8 cellular contexts compared by ENCODE assay signal in genomic region chr1:32872189-32872898, GRCh38. TPM values are rescaled to one million over a fixed set of nuclear protein-coding genes. Genes with fewer than 3 reads are reported as not detected.
DNase-seq lines count a peak whose midpoint lies in the region; ATAC-seq lines count a peak whose summit lies in the region.

No MANE protein-coding gene starts in this region.

- H3K9me3 ChIP-seq in effector memory CD4-positive, alpha-beta T cell (ENCODE audit: control insufficient read depth, low read length) = no peaks in the 10 kb centered on the region

- no peak overlapping the region for H4K5ac ChIP-seq in mesendoderm (ENCODE audit: low read length)

- POLR2A ChIA-PET in activated CD4-positive, alpha-beta memory T cell treated with anti-CD3 and anti-CD28 coated beads for 36 hours (lab: Charles Lee) = interaction anchor here (0.9 kb wide), 1 partner anchor 92 kb away, joined by 3 read pairs; no protein-coding TSS in a partner anchor

- H3K27me3 ChIP-seq in effector memory CD4-positive, alpha-beta T cell (replicated peaks; ENCODE audit: control insufficient read depth, insufficient read depth, low read length, poor library complexity, severe bottlenecking) = peaks cover 17% of the 10 kb centered on the region
- no peaks in the 10 kb centered on the region for H3K27me3 ChIP-seq in mesendoderm (ENCODE audit: insufficient read depth, low read length, poor library complexity)

- no peak overlapping the region for H3K18ac ChIP-seq in mesendoderm (ENCODE audit: low read length)

- H3K36me3 ChIP-seq in effector memory CD4-positive, alpha-beta T cell (ENCODE audit: control insufficient read depth, insufficient read depth, low read length) = no peaks in the 10 kb centered on the region
- H3K36me3 ChIP-seq in mesendoderm (ENCODE audit: control insufficient read depth, insufficient read depth, low read length) = no peaks in the 10 kb centered on the region

- no peak for ATAC-seq in HG02885 (IDR thresholded peaks at IDR 0.05; ENCODE audit: poor library complexity, unreplicated experiment)

- no peak overlapping the region for H4K8ac ChIP-seq in mesendoderm (ENCODE audit: low read depth, low read length)

- no peak overlapping the region for H2AK5ac ChIP-seq in mesendoderm (ENCODE audit: low read length)

- CTCF ChIA-PET in activated CD4-positive, alpha-beta memory T cell treated with anti-CD3 and anti-CD28 coated beads for 36 hours (lab: Charles Lee) = interaction anchor here (0.6 to 7.2 kb wide), 24 partner anchors 10 to 352 kb away, joined by 3 to 80 read pairs (median 3); partner anchors contain the start of gene HPCA

- H3K4me2 ChIP-seq in mesendoderm (ENCODE audit: low read length) = no peak overlapping the region

- no peak overlapping the region for H3K4me3 Mint-ChIP-seq in activated CD4-positive, alpha-beta memory T cell treated with anti-CD3 and anti-CD28 coated beads for 36 hours

- peak overlapping the region; percentile 62 for H3K56ac ChIP-seq in mesendoderm (ENCODE audit: low read length)

- H3K23ac ChIP-seq in mesendoderm (ENCODE audit: low read length) = no peak overlapping the region

- no peaks in the 10 kb centered on the region for H3K9me3 Mint-ChIP-seq in activated CD4-positive, alpha-beta memory T cell treated with anti-CD3 and anti-CD28 coated beads for 36 hours

- H2BK5ac ChIP-seq in mesendoderm (ENCODE audit: low read length) = no peak overlapping the region

- peak; percentile 72 for DNase-seq in Ammon's horn (ENCODE audit: low spot score)
- peak; percentile 28 for DNase-seq in HCEC 1CT
- DNase-seq in NCI-H69 (lab: John Stamatoyannopoulos, UW) = peak; percentile 95
- DNase-seq in activated CD4-positive, alpha-beta memory T cell treated with anti-CD3 and anti-CD28 coated beads for 36 hours = peak; percentile 75
- DNase-seq in effector memory CD4-positive, alpha-beta T cell = peak; percentile 32 to 36 (median 33)
- peak; percentile 96 for DNase-seq in mesendoderm
- DNase-seq in stimulated activated CD8-positive, alpha-beta memory T cell treated with anti-CD3 and anti-CD28 coated beads, Interleukin-2, amount 100 ng/mL, for 48 hours (ENCODE audit: low read depth in 2 of 2) = peak; percentile 34 to 56

- H2BK120ac ChIP-seq in mesendoderm (ENCODE audit: low read depth, low read length) = no peak overlapping the region

- H3K4me1 ChIP-seq in effector memory CD4-positive, alpha-beta T cell (ENCODE audit: control insufficient read depth, insufficient read depth, low read length, poor library complexity, severe bottlenecking) = peaks cover 7% of the 10 kb centered on the region
- H3K4me1 ChIP-seq in mesendoderm (ENCODE audit: control insufficient read depth, low read depth, low read length) = peaks cover 11% of the 10 kb centered on the region

- peak overlapping the region; percentile 18 for H3K27ac Mint-ChIP-seq in activated CD4-positive, alpha-beta memory T cell treated with anti-CD3 and anti-CD28 coated beads for 36 hours

- H3K4ac ChIP-seq in mesendoderm (ENCODE audit: low read depth, low read length) = no peak overlapping the region

- no peaks in the 10 kb centered on the region for H3K36me3 Mint-ChIP-seq in activated CD4-positive, alpha-beta memory T cell treated with anti-CD3 and anti-CD28 coated beads for 36 hours

- peaks cover 12% of the 10 kb centered on the region for H3K4me1 Mint-ChIP-seq in activated CD4-positive, alpha-beta memory T cell treated with anti-CD3 and anti-CD28 coated beads for 36 hours (ENCODE audit: low read depth)

- no CpG with 5 or more reads among the region's 14 CpGs for WGBS in mesendoderm (ENCODE audit: extremely low coverage, insufficient coverage, low lambda C conversion rate)

- no peak overlapping the region for H3K9ac ChIP-seq in mesendoderm (ENCODE audit: low read length)

- peaks cover 46% of the 10 kb centered on the region for H3K27me3 Mint-ChIP-seq in activated CD4-positive, alpha-beta memory T cell treated with anti-CD3 and anti-CD28 coated beads for 36 hours

- H3K4me3 ChIP-seq in effector memory CD4-positive, alpha-beta T cell (ENCODE audit: insufficient read depth, low read depth, low read length, poor library complexity, severe bottlenecking) = no peak overlapping the region
- H3K4me3 ChIP-seq in mesendoderm (ENCODE audit: low read length) = no peak overlapping the region

- H3K79me2 ChIP-seq in mesendoderm (ENCODE audit: control insufficient read depth, insufficient read depth, low read length) = no peaks in the 10 kb centered on the region

- intact Hi-C loops in activated CD4-positive, alpha-beta memory T cell treated with anti-CD3 and anti-CD28 coated beads for 36 hours (cut with micrococcal nuclease) = loop anchor here (1.0 to 10.0 kb wide), 2 partner anchors 160 to 348 kb away; no protein-coding TSS in a partner anchor

- no peak overlapping the region for H3K27ac ChIP-seq in effector memory CD4-positive, alpha-beta T cell (ENCODE audit: insufficient read depth, low read length, poor library complexity, severe bottlenecking)
- no peak overlapping the region for H3K27ac ChIP-seq in mesendoderm (ENCODE audit: low read depth, low read length)

- H2BK15ac ChIP-seq in mesendoderm (replicated peaks; ENCODE audit: low read depth) = no peak overlapping the region

- no peaks in the 10 kb centered on the region for H3K79me1 ChIP-seq in mesendoderm (ENCODE audit: low read length)

RNA-seq across cellular contexts. Expression of gene FNDC5, which starts 1.6 kb away (rescaled TPM):
- not detected for total RNA-seq in activated CD4-positive, alpha-beta memory T cell treated with anti-CD3 and anti-CD28 coated beads for 36 hours
- polyA plus RNA-seq in mesendoderm (2013, experiment 1 of 2) = 0.63 TPM
- 0.84 TPM for polyA plus RNA-seq in mesendoderm (2013, experiment 2 of 2)

RNA-seq across cellular contexts. Expression of gene HPCA, which starts 13.9 kb away (rescaled TPM):
- under 1 TPM in 1 of 2 experiments, not detected in 1; 0.29 TPM for total RNA-seq in activated CD4-positive, alpha-beta memory T cell treated with anti-CD3 and anti-CD28 coated beads for 36 hours
- polyA plus RNA-seq in mesendoderm (2013, experiment 1 of 2) = 0.58 TPM
- 0.95 TPM for polyA plus RNA-seq in mesendoderm (2013, experiment 2 of 2)

RNA-seq across cellular contexts. Expression of gene TMEM54, which starts 28.8 kb away (rescaled TPM):
- 1 to 10 TPM; 3.6 to 4.0 TPM for total RNA-seq in activated CD4-positive, alpha-beta memory T cell treated with anti-CD3 and anti-CD28 coated beads for 36 hours
- 8.4 TPM for polyA plus RNA-seq in mesendoderm (2013, experiment 1 of 2)
- 8.0 TPM for polyA plus RNA-seq in mesendoderm (2013, experiment 2 of 2)

RNA-seq across cellular contexts. Expression of gene S100PBP, which starts 54.9 kb away (rescaled TPM):
- total RNA-seq in activated CD4-positive, alpha-beta memory T cell treated with anti-CD3 and anti-CD28 coated beads for 36 hours = 10 to 100 TPM; 30.4 to 32.7 TPM
- polyA plus RNA-seq in mesendoderm (2013, experiment 1 of 2) = 15.2 TPM
- polyA plus RNA-seq in mesendoderm (2013, experiment 2 of 2) = 15.5 TPM

RNA-seq across cellular contexts. Expression of gene YARS1, which starts 55.2 kb away (rescaled TPM):
- total RNA-seq in activated CD4-positive, alpha-beta memory T cell treated with anti-CD3 and anti-CD28 coated beads for 36 hours = 100 to 1,000 TPM; 208 to 213 TPM
- polyA plus RNA-seq in mesendoderm (2013, experiment 1 of 2) = 217 TPM
- polyA plus RNA-seq in mesendoderm (2013, experiment 2 of 2) = 220 TPM

Comparison
In these comparisons a context has a peak if more than half of its experiments do, and no peak if none do; other contexts are left out.
1. DNase-seq: peak in every context shown above with its lines; median percentile 96 in mesendoderm; 95 in NCI-H69; 75 in activated CD4-positive, alpha-beta memory T cell treated with anti-CD3 and anti-CD28 coated beads for 36 hours; 72 in Ammon's horn; 45 in stimulated activated CD8-positive, alpha-beta memory T cell treated with anti-CD3 and anti-CD28 coated beads, Interleukin-2, amount 100 ng/mL, for 48 hours; 33 in effector memory CD4-positive, alpha-beta T cell; 28 in HCEC 1CT.